In genomic region chr10:50360486-50360885, GRCh38 we compare ENCODE assay signal across 15 cellular contexts.
DNase-seq lines count a peak whose midpoint lies in the region; ATAC-seq, FAIRE-seq and TF ChIP-seq lines count a peak whose summit lies in the region.
"Had no signal": no experiment of that assay in that cellular context is flagged by ENCODE, and none has a peak within 500 bp of the region (broad histone marks: within the 10 kb centered on the region; RNA-seq: fewer than 3 reads in every experiment).

No MANE protein-coding gene starts in this region.

- peaks cover 55% of the 10 kb centered on the region for H3K4me1 ChIP-seq in lower lobe of right lung
- H3K4me1 ChIP-seq: SJSA1 had no signal

- no peaks in the 10 kb centered on the region; the same call in 1 of the 2 replicates for H3K27me3 Mint-ChIP-seq in HFFc6 (ENCODE audit: insufficient read depth)

- H3K36me3 Mint-ChIP-seq in HFFc6 (ENCODE audit: low read depth): peaks cover 10% of the 10 kb centered on the region

- no peaks in the 10 kb centered on the region for H3K9me3 Mint-ChIP-seq in HFFc6

- peak overlapping the region; percentile 1; the same call in 1 of the 2 replicates for H3K4me3 Mint-ChIP-seq in HFFc6

- intact Hi-C loops in dorsolateral prefrontal cortex (cut with DNase I) (loop anchor here in 1 of 2 donors (10.0 kb wide), 1 partner anchor 54 kb away; no protein-coding TSS in a partner anchor), lower lobe of right lung (cut with DNase I) (no loop called here)

- H3K9me3 ChIP-seq in lower lobe of right lung: no peaks in the 10 kb centered on the region
- H3K9me3 ChIP-seq: SJSA1, testis had no signal

- H3K27ac Mint-ChIP-seq in HFFc6: peak overlapping the region; percentile 57

- no peak for FAIRE-seq in GM12892 (lab: Jason Lieb, UNC)

- no peaks in the 10 kb centered on the region for H3K36me3 ChIP-seq in lower lobe of right lung
- H3K36me3 ChIP-seq: WERI-Rb-1 had no signal

- peak; percentile 7 for DNase-seq in HFFc6
- DNase-seq in dorsolateral prefrontal cortex: no peak
- no peak for DNase-seq in lower lobe of right lung
- peak; percentile 54 for DNase-seq in superior temporal gyrus (ENCODE audit: extremely low spot score)
- DNase-seq in GM12892 (ENCODE audit: insufficient read length): no peak
- no peak for DNase-seq in NCI-H774 (lab: John Stamatoyannopoulos, UW)
- DNase-seq in GM20000 (ENCODE audit: low spot score): no peak
- no peak for DNase-seq in activated CD8-positive, alpha-beta memory T cell treated with anti-CD3 and anti-CD28 coated beads, Interleukin-2, amount 50 U/mL, for 4 hours
- DNase-seq: amniotic stem cell, KG1, NCI-H1930, retina, testis, WERI-Rb-1 had no signal

- TF ChIP-seq CTCF in HFFc6 (IDR thresholded peaks at IDR 0.05) (no peak), dorsolateral prefrontal cortex (IDR thresholded peaks at IDR 0.05 in 54 of 56, conservative IDR thresholded peaks at IDR 0.05 in 2 of 56; ENCODE audit: low read depth in 1 of 56, partially characterized antibody in 56 of 56) (no peak), lower lobe of right lung (IDR thresholded peaks at IDR 0.05) (no peak), GM20000 (IDR thresholded peaks at IDR 0.05; ENCODE audit: extremely low read depth, missing control alignments) (no peak)

- H3K4me3 ChIP-seq in dorsolateral prefrontal cortex (peak overlapping the region in 23 of 59 donors; percentile 1 to 39 (median 17)), lower lobe of right lung (no peak overlapping the region)
- H3K4me3 ChIP-seq: SJSA1, testis had no signal

- no peaks in the 10 kb centered on the region for H3K27me3 ChIP-seq in dorsolateral prefrontal cortex
- H3K27me3 ChIP-seq in lower lobe of right lung (ENCODE audit: low read depth): no peaks in the 10 kb centered on the region
- H3K27me3 ChIP-seq: SJSA1, testis had no signal

- H3K27ac ChIP-seq in dorsolateral prefrontal cortex (peak overlapping the region in 56 of 59 donors; percentile 9 to 93 (median 74)), lower lobe of right lung (no peak overlapping the region)
- H3K27ac ChIP-seq: SJSA1, testis, WERI-Rb-1 had no signal

- TF ChIP-seq POLR2A in GM12892 (IDR thresholded peaks at IDR 0.05; ENCODE audit: low read depth, low read length): no peak

- ATAC-seq in lower lobe of right lung: peak; percentile 35 to 49

- H3K4me1 Mint-ChIP-seq in HFFc6 (ENCODE audit: low read depth): peaks cover 46% of the 10 kb centered on the region

Comparison
In these comparisons a context has a peak if more than half of its experiments do, and no peak if none do; other contexts are left out.
1. DNase-seq: peak in HFFc6 (single experiment) and superior temporal gyrus (single experiment); none in dorsolateral prefrontal cortex (0 of 10), lower lobe of right lung (single experiment), GM12892 (single experiment), NCI-H774 (single experiment), GM20000 (single experiment) and activated CD8-positive, alpha-beta memory T cell treated with anti-CD3 and anti-CD28 coated beads, Interleukin-2, amount 50 U/mL, for 4 hours (single experiment).